Comparison of ENCODE assay signal across 32 cellular contexts in the genomic region with DNA sequence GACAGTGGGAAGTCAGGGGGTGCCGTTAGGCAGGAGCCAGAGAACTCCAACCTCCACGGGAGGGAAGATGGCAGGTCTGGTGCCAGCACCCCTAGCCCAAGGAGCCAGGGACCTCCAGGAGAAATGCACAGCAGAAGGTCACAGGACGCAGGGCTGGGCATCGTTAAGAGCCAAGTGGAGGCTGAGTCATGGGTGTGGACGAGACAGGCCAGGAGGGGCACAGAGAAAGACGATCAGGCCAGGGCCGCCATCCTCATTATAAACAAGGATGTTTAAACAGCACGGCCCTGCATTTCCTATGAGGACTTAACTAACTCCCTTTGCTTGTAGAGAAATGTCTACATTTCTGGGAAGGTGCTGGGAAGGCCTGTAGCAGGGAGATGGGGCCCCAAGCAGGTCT.
"Had no signal": no experiment of that assay in that cellular context is flagged by ENCODE, and none has a peak within 500 bp of the region (broad histone marks: within the 10 kb centered on the region; RNA-seq: fewer than 3 reads in every experiment).

No MANE protein-coding gene starts in this region.

- H3K4me3 ChIP-seq: gastroesophageal sphincter, ovary, skin epidermis had no signal

- H3K27ac ChIP-seq: gastroesophageal sphincter, neutrophil, ovary, skin epidermis had no signal

- H3K27me3 Mint-ChIP-seq: activated CD8-positive, alpha-beta T cell treated with anti-CD3 and anti-CD28 coated beads for 36 hours; stimulated activated memory B cell treated with anti-CD40 and anti-IgM and Interleukin-4, amounts not matched to agents 10 μg/mL and 1 μg/mL and 100 μg/mL, for 72 hours; stimulated activated naive CD8-positive, alpha-beta T cell treated with anti-CD3 and anti-CD28 coated beads, Interleukin-15, amount 100 ng/mL, for 72 hours; T-helper 17 cell had no signal

- H3K36me3 ChIP-seq: gastroesophageal sphincter, neutrophil, ovary had no signal

- H3K4me1 ChIP-seq: gastroesophageal sphincter had no signal

- H3K27me3 ChIP-seq: ovary had no signal

- ATAC-seq: activated CD8-positive, alpha-beta T cell treated with anti-CD3 and anti-CD28 coated beads for 36 hours; activated T-cell treated with anti-CD3 and anti-CD28 coated beads, Interleukin-2, amount 50 U/mL, for 4 hours; activated T-helper 17 cell treated with anti-CD3 and anti-CD28 coated beads, Interleukin-2, amount 50 U/mL, for 72 hours; effector memory CD8-positive, alpha-beta T cell; gastroesophageal sphincter; left colon; natural killer cell treated with Interleukin-12 subunit alpha and Interleukin-12 subunit beta and Interleukin-15 and Interleukin-18, amount 100 ng/mL, for 72 hours; sciatic nerve; stimulated activated memory B cell treated with anti-CD40 and anti-IgM and Interleukin-4, amounts not matched to agents 10 μg/mL and 1 μg/mL and 100 μg/mL, for 72 hours; stimulated activated naive CD8-positive, alpha-beta T cell treated with anti-CD3 and anti-CD28 coated beads, Interleukin-15, amount 100 ng/mL, for 72 hours; T-helper 17 cell; WTC11 had no signal

- H3K9me3 Mint-ChIP-seq: activated CD8-positive, alpha-beta T cell treated with anti-CD3 and anti-CD28 coated beads for 36 hours; activated T-cell treated with anti-CD3 and anti-CD28 coated beads, Interleukin-2, amount 50 U/mL, for 4 hours; natural killer cell treated with Interleukin-12 subunit alpha and Interleukin-12 subunit beta and Interleukin-15 and Interleukin-18, amount 100 ng/mL, for 72 hours; stimulated activated naive CD8-positive, alpha-beta T cell treated with anti-CD3 and anti-CD28 coated beads, Interleukin-15, amount 100 ng/mL, for 72 hours had no signal

- H3K4me1 Mint-ChIP-seq: activated T-helper 17 cell treated with anti-CD3 and anti-CD28 coated beads, Interleukin-2, amount 50 U/mL, for 72 hours; stimulated activated memory B cell treated with anti-CD40 and anti-IgM and Interleukin-4, amounts not matched to agents 10 μg/mL and 1 μg/mL and 100 μg/mL, for 72 hours had no signal

- H3K27ac Mint-ChIP-seq: activated CD8-positive, alpha-beta T cell treated with anti-CD3 and anti-CD28 coated beads for 36 hours; activated T-helper 17 cell treated with anti-CD3 and anti-CD28 coated beads, Interleukin-2, amount 50 U/mL, for 72 hours; effector memory CD8-positive, alpha-beta T cell; natural killer cell treated with Interleukin-12 subunit alpha and Interleukin-12 subunit beta and Interleukin-15 and Interleukin-18, amount 100 ng/mL, for 72 hours; progenitor cell of endocrine pancreas; stimulated activated memory B cell treated with anti-CD40 and anti-IgM and Interleukin-4, amounts not matched to agents 10 μg/mL and 1 μg/mL and 100 μg/mL, for 72 hours; stimulated activated naive CD8-positive, alpha-beta T cell treated with anti-CD3 and anti-CD28 coated beads, Interleukin-15, amount 100 ng/mL, for 72 hours; T-helper 17 cell; WTC11 had no signal

- H3K36me3 Mint-ChIP-seq: natural killer cell treated with Interleukin-12 subunit alpha and Interleukin-12 subunit beta and Interleukin-15 and Interleukin-18, amount 100 ng/mL, for 72 hours; stimulated activated memory B cell treated with anti-CD40 and anti-IgM and Interleukin-4, amounts not matched to agents 10 μg/mL and 1 μg/mL and 100 μg/mL, for 72 hours had no signal

- H3K4me3 Mint-ChIP-seq: activated CD8-positive, alpha-beta T cell treated with anti-CD3 and anti-CD28 coated beads for 36 hours; activated T-cell treated with anti-CD3 and anti-CD28 coated beads, Interleukin-2, amount 50 U/mL, for 4 hours; activated T-helper 17 cell treated with anti-CD3 and anti-CD28 coated beads, Interleukin-2, amount 50 U/mL, for 72 hours; effector memory CD8-positive, alpha-beta T cell; natural killer cell treated with Interleukin-12 subunit alpha and Interleukin-12 subunit beta and Interleukin-15 and Interleukin-18, amount 100 ng/mL, for 72 hours; stimulated activated memory B cell treated with anti-CD40 and anti-IgM and Interleukin-4, amounts not matched to agents 10 μg/mL and 1 μg/mL and 100 μg/mL, for 72 hours; stimulated activated naive CD8-positive, alpha-beta T cell treated with anti-CD3 and anti-CD28 coated beads, Interleukin-15, amount 100 ng/mL, for 72 hours; T-helper 17 cell; WTC11 had no signal

- H3K9me3 ChIP-seq: neutrophil, ovary had no signal

- FAIRE-seq: astrocyte, endothelial cell of umbilical vein, kidney had no signal

- DNase-seq: activated CD4-positive, alpha-beta T cell treated with anti-CD3 and anti-CD28 coated beads for 1 hour; activated CD4-positive, alpha-beta T cell treated with anti-CD3 and anti-CD28 coated beads, Interleukin-2, amount 50 U/mL, for 1 hour; activated CD8-positive, alpha-beta T cell treated with anti-CD3 and anti-CD28 coated beads for 36 hours; activated gamma-delta T cell treated with Interleukin-2 at 50 U/mL for 16 hours; activated naive CD4-positive, alpha-beta T cell treated with anti-CD3 and anti-CD28 coated beads, Interleukin-2, amount 50 U/mL, for 16 hours; activated T-cell treated with anti-CD3 and anti-CD28 coated beads, Interleukin-2, amount 50 U/mL, for 4 hours; amniotic stem cell; caudate nucleus; cortex of kidney; effector memory CD8-positive, alpha-beta T cell; head of caudate nucleus; hippocampal formation; kidney; left colon; mesenchymal stem cell; ovary; stimulated activated CD4-positive, alpha-beta T cell treated with anti-CD3 and anti-CD28 coated beads, Interleukin-4, amount 100 ng/mL, for 24 hours; stimulated activated naive CD8-positive, alpha-beta T cell treated with anti-CD3 and anti-CD28 coated beads, Interleukin-15, amount 100 ng/mL, for 72 hours; substantia nigra; T-helper 17 cell; T1000 had no signal
